ENCODE assay signal across 40 cellular contexts in genomic region chr22:34481090-34481489, GRCh38.
"Had no signal": no experiment of that assay in that cellular context is flagged by ENCODE, and none has a peak within 500 bp of the region (broad histone marks: within the 10 kb centered on the region; RNA-seq: fewer than 3 reads in every experiment).

No MANE protein-coding gene starts in this region.

- H3K27me3 Mint-ChIP-seq: activated naive CD4-positive, alpha-beta T cell treated with anti-CD3 and anti-CD28 coated beads, Interleukin-2, amount 10 ng/mL, durations not matched to agents 7 days and 5 days; activated naive CD4-positive, alpha-beta T cell treated with anti-CD3 and anti-CD28 coated beads, Interleukin-2, amount 50 U/mL, for 24 hours; activated naive CD8-positive, alpha-beta T cell treated with anti-CD3 and anti-CD28 coated beads, Interleukin-2, amount 10 ng/mL, durations not matched to agents 7 days and 5 days; activated naive CD8-positive, alpha-beta T cell treated with anti-CD3 and anti-CD28 coated beads, Interleukin-2, amount 50 U/mL, for 24 hours; activated T-cell treated with anti-CD3 and anti-CD28 coated beads, Interleukin-2, amount 50 U/mL, for 24 hours; brain; central memory CD8-positive, alpha-beta T cell had no signal

- H3K4me1 Mint-ChIP-seq: activated naive CD4-positive, alpha-beta T cell treated with anti-CD3 and anti-CD28 coated beads, Interleukin-2, amount 10 ng/mL, durations not matched to agents 7 days and 5 days; activated naive CD4-positive, alpha-beta T cell treated with anti-CD3 and anti-CD28 coated beads, Interleukin-2, amount 50 U/mL, for 24 hours; activated naive CD8-positive, alpha-beta T cell treated with anti-CD3 and anti-CD28 coated beads for 36 hours; activated naive CD8-positive, alpha-beta T cell treated with anti-CD3 and anti-CD28 coated beads, Interleukin-2, amount 10 ng/mL, durations not matched to agents 7 days and 5 days; activated naive CD8-positive, alpha-beta T cell treated with anti-CD3 and anti-CD28 coated beads, Interleukin-2, amount 50 U/mL, for 24 hours; activated T-helper 17 cell treated with anti-CD3 and anti-CD28 coated beads, Interleukin-2, amount 50 U/mL, for 72 hours; brain; central memory CD8-positive, alpha-beta T cell had no signal

- H3K4me3 ChIP-seq: adrenal gland, ascending aorta, body of pancreas, breast epithelium, cardiac muscle cell had no signal

- H3K27ac Mint-ChIP-seq: activated naive CD4-positive, alpha-beta T cell treated with anti-CD3 and anti-CD28 coated beads for 36 hours; activated naive CD4-positive, alpha-beta T cell treated with anti-CD3 and anti-CD28 coated beads, Interleukin-2, amount 10 ng/mL, durations not matched to agents 7 days and 5 days; activated naive CD4-positive, alpha-beta T cell treated with anti-CD3 and anti-CD28 coated beads, Interleukin-2, amount 50 U/mL, for 24 hours; activated naive CD4-positive, alpha-beta T cell treated with anti-CD3 and anti-CD28 coated beads, Interleukin-2, amount 50 U/mL, for 72 hours; activated naive CD8-positive, alpha-beta T cell; activated naive CD8-positive, alpha-beta T cell treated with anti-CD3 and anti-CD28 coated beads for 36 hours; activated naive CD8-positive, alpha-beta T cell treated with anti-CD3 and anti-CD28 coated beads, Interleukin-2, amount 10 ng/mL, durations not matched to agents 7 days and 5 days; activated naive CD8-positive, alpha-beta T cell treated with anti-CD3 and anti-CD28 coated beads, Interleukin-2, amount 50 U/mL, for 24 hours; activated T-cell treated with anti-CD3 and anti-CD28 coated beads, Interleukin-2, amount 50 U/mL, for 24 hours; activated T-cell treated with anti-CD3 and anti-CD28 coated beads, Interleukin-2, amount 50 U/mL, for 72 hours; activated T-helper 1 cell treated with anti-CD3 and anti-CD28 coated beads, Interleukin-12 subunit alpha, Interleukin-12 subunit beta, Interleukin-2, Interleukin-4 antibody, amounts not matched to agents 30 ng/mL and 10 ng/mL and 1 ng/mL, durations not matched to agents 14 hours and 24 hours and 36 hours; activated T-helper 17 cell treated with anti-CD3 and anti-CD28 coated beads, Interleukin-2, amount 50 U/mL, for 72 hours; activated T-helper 2 cell treated with anti-CD3 and anti-CD28 coated beads, Interferon-gamma antibody, Interleukin-2, Interleukin-4, amounts not matched to agents 10 μg/mL and 5 μg/mL and 100 μg/mL, durations not matched to agents 14 hours and 24 hours and 36 hours; brain had no signal

- ATAC-seq: activated naive CD4-positive, alpha-beta T cell treated with anti-CD3 and anti-CD28 coated beads, Interleukin-2, amount 50 U/mL, for 72 hours; activated naive CD8-positive, alpha-beta T cell treated with anti-CD3 and anti-CD28 coated beads, Interleukin-2, amount 50 U/mL, for 24 hours; activated T-cell treated with anti-CD3 and anti-CD28 coated beads, Interleukin-2, amount 50 U/mL, for 4 hours; activated T-cell treated with anti-CD3 and anti-CD28 coated beads, Interleukin-2, amount 50 U/mL, for 72 hours; activated T-helper 17 cell treated with anti-CD3 and anti-CD28 coated beads, Interleukin-2, amount 50 U/mL, for 72 hours; body of pancreas had no signal

- H3K27me3 ChIP-seq: adrenal gland, ascending aorta, body of pancreas, brain microvascular endothelial cell, breast epithelium, cardiac muscle cell had no signal

- H3K4me1 ChIP-seq: adrenal gland, ascending aorta, body of pancreas, breast epithelium had no signal

- H3K27ac ChIP-seq: adrenal gland, ascending aorta, body of pancreas, brain microvascular endothelial cell, breast epithelium, cardiac muscle cell had no signal

- DNase-seq: activated effector memory CD4-positive, alpha-beta T cell treated with anti-CD3 and anti-CD28 coated beads, Interleukin-2, amount 50 U/mL, for 16 hours; activated effector memory CD4-positive, alpha-beta T cell treated with Interleukin-2 at 50 U/mL for 16 hours; activated gamma-delta T cell; activated gamma-delta T cell treated with Interleukin-2 at 50 U/mL for 16 hours; activated naive CD4-positive, alpha-beta T cell; activated naive CD4-positive, alpha-beta T cell treated with anti-CD3 and anti-CD28 coated beads for 36 hours; activated naive CD4-positive, alpha-beta T cell treated with anti-CD3 and anti-CD28 coated beads, Interleukin-2, amount 10 ng/mL, durations not matched to agents 7 days and 5 days; activated naive CD4-positive, alpha-beta T cell treated with anti-CD3 and anti-CD28 coated beads, Interleukin-2, amount 50 U/mL, for 16 hours; activated naive CD4-positive, alpha-beta T cell treated with Interleukin-2 at 50 U/mL for 16 hours; activated naive CD8-positive, alpha-beta T cell treated with anti-CD3 and anti-CD28 coated beads for 36 hours; activated naive CD8-positive, alpha-beta T cell treated with anti-CD3 and anti-CD28 coated beads, Interleukin-2, amount 10 ng/mL, durations not matched to agents 7 days and 5 days; activated naive CD8-positive, alpha-beta T cell treated with anti-CD3 and anti-CD28 coated beads, Interleukin-2, amount 50 U/mL, for 24 hours; activated T-cell treated with anti-CD3 and anti-CD28 coated beads, Interleukin-2, amount 50 U/mL, for 1 hour; activated T-cell treated with anti-CD3 and anti-CD28 coated beads, Interleukin-2, amount 50 U/mL, for 24 hours; activated T-cell treated with anti-CD3 and anti-CD28 coated beads, Interleukin-2, amount 50 U/mL, for 4 hours; activated T-cell treated with anti-CD3 and anti-CD28 coated beads, Interleukin-2, amount 50 U/mL, for 48 hours; activated T-cell treated with anti-CD3 and anti-CD28 coated beads, Interleukin-2, amount 50 U/mL, for 72 hours; adrenal gland; amniotic stem cell; amygdala; anterior cingulate cortex; aorta; body of pancreas; brain microvascular endothelial cell; caudate nucleus; central memory CD4-positive, alpha-beta T cell; cerebellar nuclear complex had no signal

- H3K9me3 ChIP-seq: adrenal gland had no signal

- H3K36me3 Mint-ChIP-seq: activated naive CD4-positive, alpha-beta T cell treated with anti-CD3 and anti-CD28 coated beads, Interleukin-2, amount 10 ng/mL, durations not matched to agents 7 days and 5 days; activated naive CD4-positive, alpha-beta T cell treated with anti-CD3 and anti-CD28 coated beads, Interleukin-2, amount 50 U/mL, for 24 hours; activated naive CD4-positive, alpha-beta T cell treated with anti-CD3 and anti-CD28 coated beads, Interleukin-2, amount 50 U/mL, for 72 hours; activated naive CD8-positive, alpha-beta T cell; activated naive CD8-positive, alpha-beta T cell treated with anti-CD3 and anti-CD28 coated beads for 36 hours; activated naive CD8-positive, alpha-beta T cell treated with anti-CD3 and anti-CD28 coated beads, Interleukin-2, amount 10 ng/mL, durations not matched to agents 7 days and 5 days; brain had no signal

- H3K36me3 ChIP-seq: adrenal gland, ascending aorta, brain microvascular endothelial cell, breast epithelium, cardiac muscle cell had no signal

- FAIRE-seq: astrocyte, bronchial epithelial cell had no signal

- H3K4me3 Mint-ChIP-seq: activated naive CD4-positive, alpha-beta T cell treated with anti-CD3 and anti-CD28 coated beads for 36 hours; activated naive CD4-positive, alpha-beta T cell treated with anti-CD3 and anti-CD28 coated beads, Interleukin-2, amount 10 ng/mL, durations not matched to agents 7 days and 5 days; activated naive CD4-positive, alpha-beta T cell treated with anti-CD3 and anti-CD28 coated beads, Interleukin-2, amount 50 U/mL, for 24 hours; activated naive CD8-positive, alpha-beta T cell; activated naive CD8-positive, alpha-beta T cell treated with anti-CD3 and anti-CD28 coated beads for 36 hours; activated naive CD8-positive, alpha-beta T cell treated with anti-CD3 and anti-CD28 coated beads, Interleukin-2, amount 10 ng/mL, durations not matched to agents 7 days and 5 days; activated naive CD8-positive, alpha-beta T cell treated with anti-CD3 and anti-CD28 coated beads, Interleukin-2, amount 50 U/mL, for 24 hours; activated T-cell treated with anti-CD3 and anti-CD28 coated beads, Interleukin-2, amount 50 U/mL, for 24 hours; activated T-cell treated with anti-CD3 and anti-CD28 coated beads, Interleukin-2, amount 50 U/mL, for 4 hours; activated T-cell treated with anti-CD3 and anti-CD28 coated beads, Interleukin-2, amount 50 U/mL, for 72 hours; activated T-helper 1 cell treated with anti-CD3 and anti-CD28 coated beads, Interleukin-12 subunit alpha, Interleukin-12 subunit beta, Interleukin-2, Interleukin-4 antibody, amounts not matched to agents 30 ng/mL and 10 ng/mL and 1 ng/mL, durations not matched to agents 14 hours and 24 hours and 36 hours; activated T-helper 17 cell treated with anti-CD3 and anti-CD28 coated beads, Interleukin-2, amount 50 U/mL, for 72 hours; brain; central memory CD8-positive, alpha-beta T cell had no signal
